ENCODE assay signal across 1 cellular context in genomic region chrX:27565992-27566391, GRCh38.
TF ChIP-seq lines count a peak whose summit lies in the region.

No MANE protein-coding gene starts in this region.

TF ChIP-seq in H1, 55 proteins besides CTCF, POLR2A, EP300 and RAD21:
- no peak for TF ChIP-seq CEBPB (IDR thresholded peaks at IDR 0.05; ENCODE audit: low read depth, low read length)
- peak; percentile 87 for TF ChIP-seq SRF (IDR thresholded peaks at IDR 0.05; ENCODE audit: low read depth, low read length)
